In genomic region chr6:26292709-26293108, GRCh38 we compare ENCODE assay signal across 1 cellular context.
TF ChIP-seq lines count a peak whose summit lies in the region.

No MANE protein-coding gene starts in this region.

TF ChIP-seq in HEK293, 187 proteins besides CTCF, POLR2A, EP300 and RAD21 (continued from another document):
- no peak for TF ChIP-seq ZNF585B (tag by site-specific recombination; IDR thresholded peaks at IDR 0.05)
